In genomic region chr10:129792864-129793263, GRCh38 we compare ENCODE assay signal across 18 cellular contexts.
"Had no signal": no experiment of that assay in that cellular context is flagged by ENCODE, and none has a peak within 500 bp of the region (broad histone marks: within the 10 kb centered on the region; RNA-seq: fewer than 3 reads in every experiment).

No MANE protein-coding gene starts in this region.

- H3K4me1 ChIP-seq: esophagus muscularis mucosa, gastrocnemius medialis, left ventricle myocardium inferior, lower lobe of right lung, right atrium auricular region had no signal

- H3K36me3 ChIP-seq: esophagus muscularis mucosa, gastrocnemius medialis, left ventricle myocardium inferior, lower lobe of right lung, neutrophil, right atrium auricular region had no signal

- H3K27ac Mint-ChIP-seq: immature natural killer cell; naive thymus-derived CD4-positive, alpha-beta T cell; nephron progenitor cell had no signal

- ATAC-seq: gastrocnemius medialis; left cardiac atrium; lower lobe of right lung; naive thymus-derived CD4-positive, alpha-beta T cell had no signal

- H3K27ac ChIP-seq: epithelial cell of prostate, esophagus muscularis mucosa, gastrocnemius medialis, left ventricle myocardium inferior, lower lobe of right lung, neutrophil, right atrium auricular region had no signal

- DNase-seq: effector memory CD4-positive, alpha-beta T cell; gastrocnemius medialis; immature natural killer cell; left cardiac atrium; left ventricle myocardium inferior; lower lobe of right lung; mesenchymal stem cell; naive thymus-derived CD4-positive, alpha-beta T cell; nephron progenitor cell; posterior cingulate gyrus; small intestine; stimulated activated CD4-positive, alpha-beta T cell treated with anti-CD3 and anti-CD28 coated beads, Interleukin-2, amount 100 ng/mL, for 48 hours; stimulated activated naive CD4-positive, alpha-beta T cell treated with Interleukin-2 at 50 U/mL for 16 hours; trophoblast cell had no signal

- H3K27me3 Mint-ChIP-seq: naive thymus-derived CD4-positive, alpha-beta T cell had no signal

- H3K9me3 ChIP-seq: gastrocnemius medialis, neutrophil had no signal

- H3K27me3 ChIP-seq: esophagus muscularis mucosa, neutrophil, right atrium auricular region had no signal

- H3K4me3 Mint-ChIP-seq: immature natural killer cell; naive thymus-derived CD4-positive, alpha-beta T cell; nephron progenitor cell had no signal

- H3K4me3 ChIP-seq: esophagus muscularis mucosa, gastrocnemius medialis, left ventricle myocardium inferior, lower lobe of right lung, right atrium auricular region had no signal
